ENCODE assay signal across 1 cellular context in genomic region chr2:33425660-33426059, GRCh38.
TF ChIP-seq lines count a peak whose summit lies in the region.

No MANE protein-coding gene starts in this region.

TF ChIP-seq in WTC11, 78 proteins besides CTCF, POLR2A, EP300 and RAD21 (continued from another document):
- TF ChIP-seq FOXJ3 (CRISPR knock-in tag; IDR thresholded peaks at IDR 0.05; ENCODE audit: borderline replicate concordance) = no peak
- TF ChIP-seq ZNF317 (CRISPR knock-in tag; IDR thresholded peaks at IDR 0.05; ENCODE audit: borderline replicate concordance, low read depth) = no peak
- TF ChIP-seq AR (CRISPR knock-in tag; IDR thresholded peaks at IDR 0.05) = no peak
- TF ChIP-seq ZNF416 (CRISPR knock-in tag; IDR thresholded peaks at IDR 0.05) = no peak
- TF ChIP-seq ESRRA (CRISPR knock-in tag; IDR thresholded peaks at IDR 0.05; ENCODE audit: borderline replicate concordance) = no peak
- TF ChIP-seq STAT6 (CRISPR knock-in tag; conservative IDR thresholded peaks at IDR 0.05; ENCODE audit: low read depth) = no peak
- TF ChIP-seq SMAD4 (CRISPR knock-in tag; IDR thresholded peaks at IDR 0.05) = no peak
- TF ChIP-seq ZNF512 (CRISPR knock-in tag; IDR thresholded peaks at IDR 0.05; ENCODE audit: borderline replicate concordance) = no peak
- no peak for TF ChIP-seq ZNF219 (CRISPR knock-in tag; IDR thresholded peaks at IDR 0.05; ENCODE audit: borderline replicate concordance)
- TF ChIP-seq, protein P1, sequence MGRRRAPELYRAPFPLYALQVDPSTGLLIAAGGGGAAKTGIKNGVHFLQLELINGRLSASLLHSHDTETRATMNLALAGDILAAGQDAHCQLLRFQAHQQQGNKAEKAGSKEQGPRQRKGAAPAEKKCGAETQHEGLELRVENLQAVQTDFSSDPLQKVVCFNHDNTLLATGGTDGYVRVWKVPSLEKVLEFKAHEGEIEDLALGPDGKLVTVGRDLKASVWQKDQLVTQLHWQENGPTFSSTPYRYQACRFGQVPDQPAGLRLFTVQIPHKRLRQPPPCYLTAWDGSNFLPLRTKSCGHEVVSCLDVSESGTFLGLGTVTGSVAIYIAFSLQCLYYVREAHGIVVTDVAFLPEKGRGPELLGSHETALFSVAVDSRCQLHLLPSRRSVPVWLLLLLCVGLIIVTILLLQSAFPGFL (CRISPR knock-in tag; IDR thresholded peaks at IDR 0.05; ENCODE audit: borderline replicate concordance) = no peak
- TF ChIP-seq, protein P2, sequence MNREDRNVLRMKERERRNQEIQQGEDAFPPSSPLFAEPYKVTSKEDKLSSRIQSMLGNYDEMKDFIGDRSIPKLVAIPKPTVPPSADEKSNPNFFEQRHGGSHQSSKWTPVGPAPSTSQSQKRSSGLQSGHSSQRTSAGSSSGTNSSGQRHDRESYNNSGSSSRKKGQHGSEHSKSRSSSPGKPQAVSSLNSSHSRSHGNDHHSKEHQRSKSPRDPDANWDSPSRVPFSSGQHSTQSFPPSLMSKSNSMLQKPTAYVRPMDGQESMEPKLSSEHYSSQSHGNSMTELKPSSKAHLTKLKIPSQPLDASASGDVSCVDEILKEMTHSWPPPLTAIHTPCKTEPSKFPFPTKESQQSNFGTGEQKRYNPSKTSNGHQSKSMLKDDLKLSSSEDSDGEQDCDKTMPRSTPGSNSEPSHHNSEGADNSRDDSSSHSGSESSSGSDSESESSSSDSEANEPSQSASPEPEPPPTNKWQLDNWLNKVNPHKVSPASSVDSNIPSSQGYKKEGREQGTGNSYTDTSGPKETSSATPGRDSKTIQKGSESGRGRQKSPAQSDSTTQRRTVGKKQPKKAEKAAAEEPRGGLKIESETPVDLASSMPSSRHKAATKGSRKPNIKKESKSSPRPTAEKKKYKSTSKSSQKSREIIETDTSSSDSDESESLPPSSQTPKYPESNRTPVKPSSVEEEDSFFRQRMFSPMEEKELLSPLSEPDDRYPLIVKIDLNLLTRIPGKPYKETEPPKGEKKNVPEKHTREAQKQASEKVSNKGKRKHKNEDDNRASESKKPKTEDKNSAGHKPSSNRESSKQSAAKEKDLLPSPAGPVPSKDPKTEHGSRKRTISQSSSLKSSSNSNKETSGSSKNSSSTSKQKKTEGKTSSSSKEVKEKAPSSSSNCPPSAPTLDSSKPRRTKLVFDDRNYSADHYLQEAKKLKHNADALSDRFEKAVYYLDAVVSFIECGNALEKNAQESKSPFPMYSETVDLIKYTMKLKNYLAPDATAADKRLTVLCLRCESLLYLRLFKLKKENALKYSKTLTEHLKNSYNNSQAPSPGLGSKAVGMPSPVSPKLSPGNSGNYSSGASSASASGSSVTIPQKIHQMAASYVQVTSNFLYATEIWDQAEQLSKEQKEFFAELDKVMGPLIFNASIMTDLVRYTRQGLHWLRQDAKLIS (CRISPR knock-in tag; IDR thresholded peaks at IDR 0.05; ENCODE audit: borderline replicate concordance) = no peak
- TF ChIP-seq SP1 (CRISPR knock-in tag; conservative IDR thresholded peaks at IDR 0.05) = no peak
TF ChIP-seq in WTC11: peak in this region for 0.
